ENCODE assay signal across 9 cellular contexts in the genomic region with DNA sequence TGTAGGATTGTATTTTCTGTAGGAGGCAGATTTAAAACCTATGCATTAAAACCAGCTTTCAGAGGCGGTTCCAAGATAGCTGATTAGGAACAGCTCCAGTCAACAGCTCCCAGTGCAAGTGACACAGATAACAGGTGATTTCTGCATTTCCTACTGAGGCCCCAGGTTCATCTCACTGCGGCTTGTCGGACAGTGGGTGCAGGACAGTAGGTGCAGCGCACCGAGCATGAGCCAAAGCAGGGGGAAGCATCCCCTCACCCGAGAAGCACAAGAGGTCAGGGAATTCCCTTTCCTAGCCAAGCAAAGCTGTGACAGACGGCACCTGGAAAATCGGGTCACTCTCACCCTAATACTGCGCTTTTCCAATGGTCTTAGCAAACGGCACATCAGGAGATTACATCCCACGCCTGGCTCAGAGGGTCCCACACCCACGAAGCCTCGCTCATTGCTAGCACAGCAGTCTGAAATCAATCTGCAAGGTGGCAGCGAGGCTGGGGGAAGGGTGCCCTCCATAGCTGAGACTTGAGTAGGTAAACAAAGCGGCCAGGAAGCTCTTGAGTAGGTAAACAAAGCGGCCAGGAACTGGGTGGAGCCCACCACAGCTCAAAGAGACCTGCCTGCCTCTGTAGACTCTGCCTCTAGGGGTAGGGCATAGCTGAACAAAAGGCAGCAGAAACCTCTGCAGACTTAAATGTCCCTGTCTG. TPM values are rescaled to one million over a fixed set of nuclear protein-coding genes. Genes with fewer than 3 reads are reported as not detected.
DNase-seq lines count a peak whose midpoint lies in the region; FAIRE-seq and TF ChIP-seq lines count a peak whose summit lies in the region.
"Not testable (repeated sequence)": the region's sequence is repeated elsewhere in the genome, so short reads cannot be mapped to it uniquely, and the experiment has no call there.
"Had no signal": no experiment of that assay in that cellular context is flagged by ENCODE, and none has a peak within 500 bp of the region (broad histone marks: within the 10 kb centered on the region; RNA-seq: fewer than 3 reads in every experiment).

No MANE protein-coding gene starts in this region.

- DNase-seq in DMS79 treated with DMSO at 0.1 percent for 48 hours (lab: John Stamatoyannopoulos, UW) (peak; percentile 68), NCI-H1092 (lab: John Stamatoyannopoulos, UW) (peak; percentile 60), NCI-H2107 (lab: John Stamatoyannopoulos, UW) (peak; percentile 16), NCI-H774 (lab: John Stamatoyannopoulos, UW) (peak; percentile 35), bronchial epithelial cell (ENCODE audit: low read depth) (peak; percentile 28), mucosa of gallbladder (ENCODE audit: low spot score) (peak; percentile 57)
- DNase-seq in type B pancreatic cell (ENCODE audit: extremely low spot score, unreplicated experiment): not testable (repeated sequence)

- not testable (repeated sequence) for H3K27ac ChIP-seq in iPS-20b (ENCODE audit: low read length)

- not testable (repeated sequence) for H3K9me3 ChIP-seq in iPS-20b (ENCODE audit: insufficient read depth, low read depth, low read length)

- peak overlapping the region; percentile 41; the same call in 1 of the 2 replicates for H3K9ac ChIP-seq in iPS-20b (ENCODE audit: low read depth, low read length)

- H3K4me3 ChIP-seq in bronchial epithelial cell (ENCODE audit: low read depth, low read length): not testable (repeated sequence)
- peak overlapping the region; percentile 52; the same call in 1 of the 2 replicates for H3K4me3 ChIP-seq in iPS-20b (ENCODE audit: low read length)

- H3K4me3 Mint-ChIP-seq in type B pancreatic cell: peak overlapping the region; percentile 63

- H3K36me3 Mint-ChIP-seq in type B pancreatic cell: not testable (repeated sequence)

- H3K9me3 Mint-ChIP-seq in type B pancreatic cell: not testable (repeated sequence)

- not testable (repeated sequence) for H3K27ac Mint-ChIP-seq in type B pancreatic cell

- H3K4me1 Mint-ChIP-seq in type B pancreatic cell (ENCODE audit: unreplicated experiment): not testable (repeated sequence)

- TF ChIP-seq CTCF in bronchial epithelial cell (IDR thresholded peaks at IDR 0.05; ENCODE audit: insufficient read depth, low read length, severe bottlenecking); type B pancreatic cell (conservative IDR thresholded peaks at IDR 0.05): not testable (repeated sequence)

- H3K4me1 ChIP-seq in iPS-20b (ENCODE audit: insufficient read depth, low read length): peaks cover 10% of the 10 kb centered on the region; the same call in 1 of the 2 replicates

- H3K27me3 ChIP-seq in bronchial epithelial cell (ENCODE audit: control insufficient read depth, insufficient read depth, low read length); iPS-20b (ENCODE audit: insufficient read depth, low read length): not testable (repeated sequence)

- FAIRE-seq in bronchial epithelial cell (lab: Jason Lieb, UNC): not testable (repeated sequence)

- not testable (repeated sequence) for H3K36me3 ChIP-seq in bronchial epithelial cell (ENCODE audit: control insufficient read depth, insufficient read depth, low read length); iPS-20b (ENCODE audit: insufficient read depth, low read depth, low read length)

- H3K27me3 Mint-ChIP-seq in type B pancreatic cell: not testable (repeated sequence)

RNA-seq across cellular contexts. Expression of a gene that starts 10.5 kb away (rescaled TPM):
- total RNA-seq in bronchial epithelial cell (not detected in 2 replicates), mucosa of gallbladder (2.0 TPM), type B pancreatic cell (ENCODE audit: low replicate concordance) (1.00 and 1.6 TPM in 2 replicates)
- total RNA-seq: activated naive CD4-positive, alpha-beta T cell treated with anti-CD3 and anti-CD28 coated beads for 36 hours had no signal
